Comparison of ENCODE assay signal across 32 cellular contexts in genomic region chr5:134979416-134979815, GRCh38. TPM values are rescaled to one million over a fixed set of nuclear protein-coding genes. Genes with fewer than 3 reads are reported as not detected.
"Had no signal": no experiment of that assay in that cellular context is flagged by ENCODE, and none has a peak within 500 bp of the region (broad histone marks: within the 10 kb centered on the region; RNA-seq: fewer than 3 reads in every experiment).

No MANE protein-coding gene starts in this region.

- DNase-seq: activated effector memory CD4-positive, alpha-beta T cell treated with anti-CD3 and anti-CD28 coated beads, Interleukin-2, amount 50 U/mL, for 16 hours; activated effector memory CD4-positive, alpha-beta T cell treated with Interleukin-2 at 50 U/mL for 16 hours; activated gamma-delta T cell; activated gamma-delta T cell treated with Interleukin-2 at 50 U/mL for 16 hours; activated naive CD4-positive, alpha-beta T cell; activated naive CD4-positive, alpha-beta T cell treated with anti-CD3 and anti-CD28 coated beads for 36 hours; activated naive CD4-positive, alpha-beta T cell treated with anti-CD3 and anti-CD28 coated beads, Interleukin-2, amount 10 ng/mL, durations not matched to agents 7 days and 5 days; activated naive CD4-positive, alpha-beta T cell treated with anti-CD3 and anti-CD28 coated beads, Interleukin-2, amount 50 U/mL, for 16 hours; activated naive CD4-positive, alpha-beta T cell treated with Interleukin-2 at 50 U/mL for 16 hours; activated naive CD8-positive, alpha-beta T cell treated with anti-CD3 and anti-CD28 coated beads for 36 hours; activated naive CD8-positive, alpha-beta T cell treated with anti-CD3 and anti-CD28 coated beads, Interleukin-2, amount 10 ng/mL, durations not matched to agents 7 days and 5 days; activated naive CD8-positive, alpha-beta T cell treated with anti-CD3 and anti-CD28 coated beads, Interleukin-2, amount 50 U/mL, for 24 hours; activated T-cell treated with anti-CD3 and anti-CD28 coated beads, Interleukin-2, amount 50 U/mL, for 1 hour; activated T-cell treated with anti-CD3 and anti-CD28 coated beads, Interleukin-2, amount 50 U/mL, for 24 hours; activated T-cell treated with anti-CD3 and anti-CD28 coated beads, Interleukin-2, amount 50 U/mL, for 4 hours; activated T-cell treated with anti-CD3 and anti-CD28 coated beads, Interleukin-2, amount 50 U/mL, for 48 hours; activated T-cell treated with anti-CD3 and anti-CD28 coated beads, Interleukin-2, amount 50 U/mL, for 72 hours; adrenal gland; amniotic stem cell; amygdala; anterior cingulate cortex; aorta; body of pancreas; brain microvascular endothelial cell; caudate nucleus; central memory CD4-positive, alpha-beta T cell; cerebellar nuclear complex had no signal

- H3K27me3 ChIP-seq: adrenal gland, ascending aorta, body of pancreas, brain microvascular endothelial cell, cardiac muscle cell had no signal

- H3K36me3 ChIP-seq: adrenal gland, ascending aorta, brain microvascular endothelial cell, cardiac muscle cell had no signal

- H3K27ac ChIP-seq: adrenal gland, ascending aorta, body of pancreas, brain microvascular endothelial cell, cardiac muscle cell had no signal

- H3K4me3 ChIP-seq: adrenal gland, ascending aorta, body of pancreas, cardiac muscle cell had no signal

- H3K4me1 ChIP-seq: ascending aorta, body of pancreas had no signal

RNA-seq across cellular contexts. Expression of gene CATSPER3, which starts 11.7 kb away (rescaled TPM):
- total RNA-seq: ascending aorta, cardiac muscle cell had no signal

RNA-seq across cellular contexts. Expression of gene PITX1, which starts 54.6 kb away (rescaled TPM):
- total RNA-seq: activated naive CD8-positive, alpha-beta T cell treated with anti-CD3 and anti-CD28 coated beads for 36 hours; activated naive CD8-positive, alpha-beta T cell treated with anti-CD3 and anti-CD28 coated beads, Interleukin-2, amount 10 ng/mL, durations not matched to agents 7 days and 5 days; activated T-helper 17 cell treated with anti-CD3 and anti-CD28 coated beads, Interleukin-2, amount 50 U/mL, for 72 hours; body of pancreas; cardiac muscle cell; cerebellum; chondrocyte had no signal
